1 cellular context compared by ENCODE assay signal in the genomic region with DNA sequence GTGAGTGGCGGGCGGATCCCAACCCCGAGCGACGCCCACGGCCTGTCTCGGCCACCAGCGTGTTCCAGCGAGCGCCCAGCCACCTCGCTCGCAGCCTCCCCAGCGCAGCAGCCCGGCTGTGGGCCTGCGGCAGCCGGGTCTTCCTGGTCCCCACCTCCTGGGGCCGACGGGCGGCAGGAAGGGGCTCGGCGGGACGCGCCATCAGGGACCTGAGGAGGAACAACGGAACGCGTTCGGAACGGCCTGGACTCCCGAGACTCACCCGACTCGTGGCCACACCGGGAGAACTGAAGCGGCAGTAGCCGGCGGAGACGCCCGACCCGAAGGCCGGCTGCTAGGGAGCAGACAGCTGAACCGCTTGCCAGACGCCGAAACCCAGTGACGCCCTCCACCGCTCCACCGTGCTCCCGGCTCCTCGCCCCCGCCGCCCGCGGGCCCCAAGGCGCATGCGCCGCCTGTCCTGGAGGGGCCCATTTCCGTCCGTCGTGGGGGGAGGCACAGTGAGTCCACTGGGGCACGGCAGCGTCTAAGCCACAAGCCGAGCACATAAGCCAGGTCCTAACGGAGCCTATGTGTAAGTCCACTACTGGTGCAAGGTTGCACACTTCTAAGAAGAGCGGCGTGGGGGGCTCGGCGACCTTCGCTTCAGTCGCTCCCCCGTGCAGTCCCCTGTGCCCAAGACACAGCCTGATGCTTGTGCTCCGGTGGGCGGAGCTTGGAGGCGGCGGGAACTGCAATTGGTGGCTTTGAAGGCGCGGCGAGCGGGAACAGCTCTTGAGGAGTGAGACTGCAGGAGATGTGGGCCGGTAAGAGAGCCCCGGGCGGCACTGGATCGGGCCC.
TF ChIP-seq lines count a peak whose summit lies in the region.

A gene with protein sequence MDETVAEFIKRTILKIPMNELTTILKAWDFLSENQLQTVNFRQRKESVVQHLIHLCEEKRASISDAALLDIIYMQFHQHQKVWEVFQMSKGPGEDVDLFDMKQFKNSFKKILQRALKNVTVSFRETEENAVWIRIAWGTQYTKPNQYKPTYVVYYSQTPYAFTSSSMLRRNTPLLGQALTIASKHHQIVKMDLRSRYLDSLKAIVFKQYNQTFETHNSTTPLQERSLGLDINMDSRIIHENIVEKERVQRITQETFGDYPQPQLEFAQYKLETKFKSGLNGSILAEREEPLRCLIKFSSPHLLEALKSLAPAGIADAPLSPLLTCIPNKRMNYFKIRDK (plus strand): TSS at position 743 of the 840 bp plus-strand sequence. CDS start 4,726 bp downstream, outside the sequence.
A gene (minus strand): TSS at position 414 of the 840 bp plus-strand sequence. CDS start 9,491 bp downstream, outside the sequence.

TF ChIP-seq in H1, 55 proteins besides CTCF, POLR2A, EP300 and RAD21:
- peak; percentile 48; the same call in 1 of the 2 replicates for TF ChIP-seq BRCA1 (IDR thresholded peaks at IDR 0.05; ENCODE audit: low read depth, low read length)
- TF ChIP-seq EGR1 (IDR thresholded peaks at IDR 0.05; ENCODE audit: borderline replicate concordance, low read depth, low read length): peak; percentile 91; the same call in 1 of the 2 replicates
- TF ChIP-seq SP2 (IDR thresholded peaks at IDR 0.05; ENCODE audit: low read length): no peak
- TF ChIP-seq CREB1 (IDR thresholded peaks at IDR 0.05): 0 out of 2 replicates have a peak, but pooled peaks have one; percentile 12
- TF ChIP-seq CHD1 (IDR thresholded peaks at IDR 0.05; ENCODE audit: low read depth, low read length): peak; percentile 97
- TF ChIP-seq TEAD4 (IDR thresholded peaks at IDR 0.05; ENCODE audit: low read depth, low read length): no peak
- TF ChIP-seq RNF2 (IDR thresholded peaks at IDR 0.05; ENCODE audit: borderline replicate concordance, low read depth, low read length, missing control alignments, poor library complexity, severe bottlenecking): no peak
- TF ChIP-seq BCL11A (IDR thresholded peaks at IDR 0.05; ENCODE audit: low read depth in 2 of 2, low read length in 2 of 2): no peak
- no peak for TF ChIP-seq SIRT6 (IDR thresholded peaks at IDR 0.05; ENCODE audit: low read length)
- TF ChIP-seq, protein P1, sequence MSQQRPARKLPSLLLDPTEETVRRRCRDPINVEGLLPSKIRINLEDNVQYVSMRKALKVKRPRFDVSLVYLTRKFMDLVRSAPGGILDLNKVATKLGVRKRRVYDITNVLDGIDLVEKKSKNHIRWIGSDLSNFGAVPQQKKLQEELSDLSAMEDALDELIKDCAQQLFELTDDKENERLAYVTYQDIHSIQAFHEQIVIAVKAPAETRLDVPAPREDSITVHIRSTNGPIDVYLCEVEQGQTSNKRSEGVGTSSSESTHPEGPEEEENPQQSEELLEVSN (IDR thresholded peaks at IDR 0.05): peak; percentile 89
- TF ChIP-seq SIX5 (IDR thresholded peaks at IDR 0.05; ENCODE audit: low read depth, low read length): peak; percentile 30; the same call in 1 of the 2 replicates
- TF ChIP-seq GABPA (IDR thresholded peaks at IDR 0.05; ENCODE audit: borderline replicate concordance, insufficient read depth, low read length): no peak
- TF ChIP-seq, protein P2, sequence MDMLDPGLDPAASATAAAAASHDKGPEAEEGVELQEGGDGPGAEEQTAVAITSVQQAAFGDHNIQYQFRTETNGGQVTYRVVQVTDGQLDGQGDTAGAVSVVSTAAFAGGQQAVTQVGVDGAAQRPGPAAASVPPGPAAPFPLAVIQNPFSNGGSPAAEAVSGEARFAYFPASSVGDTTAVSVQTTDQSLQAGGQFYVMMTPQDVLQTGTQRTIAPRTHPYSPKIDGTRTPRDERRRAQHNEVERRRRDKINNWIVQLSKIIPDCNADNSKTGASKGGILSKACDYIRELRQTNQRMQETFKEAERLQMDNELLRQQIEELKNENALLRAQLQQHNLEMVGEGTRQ (IDR thresholded peaks at IDR 0.05; ENCODE audit: low read length): no peak
- TF ChIP-seq EZH2 (IDR thresholded peaks at IDR 0.05; ENCODE audit: low read depth, low read length, severe bottlenecking): no peak
- TF ChIP-seq MAFK (IDR thresholded peaks at IDR 0.05; ENCODE audit: low read depth, low read length): no peak
- TF ChIP-seq, protein P3, sequence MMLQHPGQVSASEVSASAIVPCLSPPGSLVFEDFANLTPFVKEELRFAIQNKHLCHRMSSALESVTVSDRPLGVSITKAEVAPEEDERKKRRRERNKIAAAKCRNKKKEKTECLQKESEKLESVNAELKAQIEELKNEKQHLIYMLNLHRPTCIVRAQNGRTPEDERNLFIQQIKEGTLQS (IDR thresholded peaks at IDR 0.05; ENCODE audit: insufficient read depth, low read depth, low read length): no peak
- TF ChIP-seq SIN3A (conservative IDR thresholded peaks at IDR 0.05 in 1 of 2, IDR thresholded peaks at IDR 0.05 in 1 of 2; ENCODE audit: low read depth in 1 of 2, low read length in 2 of 2): peak; percentile 35 to 86
- no peak for TF ChIP-seq FOSL1 (IDR thresholded peaks at IDR 0.05; ENCODE audit: insufficient read depth, low read depth, low read length)
- peak; percentile 56 for TF ChIP-seq PHF8 (conservative IDR thresholded peaks at IDR 0.05; ENCODE audit: low read depth, low read length)
- peak; percentile 71 for TF ChIP-seq TBP (IDR thresholded peaks at IDR 0.05; ENCODE audit: low read depth, low read length)
- TF ChIP-seq JUND (IDR thresholded peaks at IDR 0.05; ENCODE audit: low read length): peak; percentile 96
- TF ChIP-seq CTBP2 (IDR thresholded peaks at IDR 0.05; ENCODE audit: borderline replicate concordance, insufficient read depth, insufficient read length, low read length): no peak
- TF ChIP-seq KDM4A (IDR thresholded peaks at IDR 0.05; ENCODE audit: low read depth, low read length, severe bottlenecking): peak; percentile 71
- no peak for TF ChIP-seq BACH1 (IDR thresholded peaks at IDR 0.05; ENCODE audit: low read length)
- TF ChIP-seq, protein P4, sequence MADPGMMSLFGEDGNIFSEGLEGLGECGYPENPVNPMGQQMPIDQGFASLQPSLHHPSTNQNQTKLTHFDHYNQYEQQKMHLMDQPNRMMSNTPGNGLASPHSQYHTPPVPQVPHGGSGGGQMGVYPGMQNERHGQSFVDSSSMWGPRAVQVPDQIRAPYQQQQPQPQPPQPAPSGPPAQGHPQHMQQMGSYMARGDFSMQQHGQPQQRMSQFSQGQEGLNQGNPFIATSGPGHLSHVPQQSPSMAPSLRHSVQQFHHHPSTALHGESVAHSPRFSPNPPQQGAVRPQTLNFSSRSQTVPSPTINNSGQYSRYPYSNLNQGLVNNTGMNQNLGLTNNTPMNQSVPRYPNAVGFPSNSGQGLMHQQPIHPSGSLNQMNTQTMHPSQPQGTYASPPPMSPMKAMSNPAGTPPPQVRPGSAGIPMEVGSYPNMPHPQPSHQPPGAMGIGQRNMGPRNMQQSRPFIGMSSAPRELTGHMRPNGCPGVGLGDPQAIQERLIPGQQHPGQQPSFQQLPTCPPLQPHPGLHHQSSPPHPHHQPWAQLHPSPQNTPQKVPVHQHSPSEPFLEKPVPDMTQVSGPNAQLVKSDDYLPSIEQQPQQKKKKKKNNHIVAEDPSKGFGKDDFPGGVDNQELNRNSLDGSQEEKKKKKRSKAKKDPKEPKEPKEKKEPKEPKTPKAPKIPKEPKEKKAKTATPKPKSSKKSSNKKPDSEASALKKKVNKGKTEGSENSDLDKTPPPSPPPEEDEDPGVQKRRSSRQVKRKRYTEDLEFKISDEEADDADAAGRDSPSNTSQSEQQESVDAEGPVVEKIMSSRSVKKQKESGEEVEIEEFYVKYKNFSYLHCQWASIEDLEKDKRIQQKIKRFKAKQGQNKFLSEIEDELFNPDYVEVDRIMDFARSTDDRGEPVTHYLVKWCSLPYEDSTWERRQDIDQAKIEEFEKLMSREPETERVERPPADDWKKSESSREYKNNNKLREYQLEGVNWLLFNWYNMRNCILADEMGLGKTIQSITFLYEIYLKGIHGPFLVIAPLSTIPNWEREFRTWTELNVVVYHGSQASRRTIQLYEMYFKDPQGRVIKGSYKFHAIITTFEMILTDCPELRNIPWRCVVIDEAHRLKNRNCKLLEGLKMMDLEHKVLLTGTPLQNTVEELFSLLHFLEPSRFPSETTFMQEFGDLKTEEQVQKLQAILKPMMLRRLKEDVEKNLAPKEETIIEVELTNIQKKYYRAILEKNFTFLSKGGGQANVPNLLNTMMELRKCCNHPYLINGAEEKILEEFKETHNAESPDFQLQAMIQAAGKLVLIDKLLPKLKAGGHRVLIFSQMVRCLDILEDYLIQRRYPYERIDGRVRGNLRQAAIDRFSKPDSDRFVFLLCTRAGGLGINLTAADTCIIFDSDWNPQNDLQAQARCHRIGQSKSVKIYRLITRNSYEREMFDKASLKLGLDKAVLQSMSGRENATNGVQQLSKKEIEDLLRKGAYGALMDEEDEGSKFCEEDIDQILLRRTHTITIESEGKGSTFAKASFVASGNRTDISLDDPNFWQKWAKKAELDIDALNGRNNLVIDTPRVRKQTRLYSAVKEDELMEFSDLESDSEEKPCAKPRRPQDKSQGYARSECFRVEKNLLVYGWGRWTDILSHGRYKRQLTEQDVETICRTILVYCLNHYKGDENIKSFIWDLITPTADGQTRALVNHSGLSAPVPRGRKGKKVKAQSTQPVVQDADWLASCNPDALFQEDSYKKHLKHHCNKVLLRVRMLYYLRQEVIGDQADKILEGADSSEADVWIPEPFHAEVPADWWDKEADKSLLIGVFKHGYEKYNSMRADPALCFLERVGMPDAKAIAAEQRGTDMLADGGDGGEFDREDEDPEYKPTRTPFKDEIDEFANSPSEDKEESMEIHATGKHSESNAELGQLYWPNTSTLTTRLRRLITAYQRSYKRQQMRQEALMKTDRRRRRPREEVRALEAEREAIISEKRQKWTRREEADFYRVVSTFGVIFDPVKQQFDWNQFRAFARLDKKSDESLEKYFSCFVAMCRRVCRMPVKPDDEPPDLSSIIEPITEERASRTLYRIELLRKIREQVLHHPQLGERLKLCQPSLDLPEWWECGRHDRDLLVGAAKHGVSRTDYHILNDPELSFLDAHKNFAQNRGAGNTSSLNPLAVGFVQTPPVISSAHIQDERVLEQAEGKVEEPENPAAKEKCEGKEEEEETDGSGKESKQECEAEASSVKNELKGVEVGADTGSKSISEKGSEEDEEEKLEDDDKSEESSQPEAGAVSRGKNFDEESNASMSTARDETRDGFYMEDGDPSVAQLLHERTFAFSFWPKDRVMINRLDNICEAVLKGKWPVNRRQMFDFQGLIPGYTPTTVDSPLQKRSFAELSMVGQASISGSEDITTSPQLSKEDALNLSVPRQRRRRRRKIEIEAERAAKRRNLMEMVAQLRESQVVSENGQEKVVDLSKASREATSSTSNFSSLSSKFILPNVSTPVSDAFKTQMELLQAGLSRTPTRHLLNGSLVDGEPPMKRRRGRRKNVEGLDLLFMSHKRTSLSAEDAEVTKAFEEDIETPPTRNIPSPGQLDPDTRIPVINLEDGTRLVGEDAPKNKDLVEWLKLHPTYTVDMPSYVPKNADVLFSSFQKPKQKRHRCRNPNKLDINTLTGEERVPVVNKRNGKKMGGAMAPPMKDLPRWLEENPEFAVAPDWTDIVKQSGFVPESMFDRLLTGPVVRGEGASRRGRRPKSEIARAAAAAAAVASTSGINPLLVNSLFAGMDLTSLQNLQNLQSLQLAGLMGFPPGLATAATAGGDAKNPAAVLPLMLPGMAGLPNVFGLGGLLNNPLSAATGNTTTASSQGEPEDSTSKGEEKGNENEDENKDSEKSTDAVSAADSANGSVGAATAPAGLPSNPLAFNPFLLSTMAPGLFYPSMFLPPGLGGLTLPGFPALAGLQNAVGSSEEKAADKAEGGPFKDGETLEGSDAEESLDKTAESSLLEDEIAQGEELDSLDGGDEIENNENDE (IDR thresholded peaks at IDR 0.05; ENCODE audit: insufficient replicate concordance, low read length): no peak
- peak; percentile 68; the same call in 1 of the 2 replicates for TF ChIP-seq SP1 (IDR thresholded peaks at IDR 0.05; ENCODE audit: low read depth, low read length)
- TF ChIP-seq, protein P5, sequence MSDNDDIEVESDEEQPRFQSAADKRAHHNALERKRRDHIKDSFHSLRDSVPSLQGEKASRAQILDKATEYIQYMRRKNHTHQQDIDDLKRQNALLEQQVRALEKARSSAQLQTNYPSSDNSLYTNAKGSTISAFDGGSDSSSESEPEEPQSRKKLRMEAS (IDR thresholded peaks at IDR 0.05): peak; percentile 28; the same call in 1 of the 2 replicates
- no peak for TF ChIP-seq CEBPB (IDR thresholded peaks at IDR 0.05; ENCODE audit: low read depth, low read length)
- no peak for TF ChIP-seq POU5F1 (IDR thresholded peaks at IDR 0.05; ENCODE audit: low read depth, low read length)
- TF ChIP-seq NRF1 (IDR thresholded peaks at IDR 0.05; ENCODE audit: low read depth, low read length): peak; percentile 78
- no peak; the same call in none of the 2 replicates for TF ChIP-seq POLR2AphosphoS5 (IDR thresholded peaks at IDR 0.05; ENCODE audit: low read depth, low read length)
- no peak for TF ChIP-seq JUN (IDR thresholded peaks at IDR 0.05; ENCODE audit: low read depth, low read length)
- peak; percentile 71 for TF ChIP-seq TAF7 (optimal IDR thresholded peaks at IDR 0.05; ENCODE audit: borderline replicate concordance, low read depth, low read length)
- TF ChIP-seq ZNF274 (IDR thresholded peaks at IDR 0.05; ENCODE audit: borderline replicate concordance, extremely low read depth, low read length): no peak
- TF ChIP-seq TAF1 (IDR thresholded peaks at IDR 0.05; ENCODE audit: low read depth, low read length): peak; percentile 89
TF ChIP-seq in H1: peak in this region for 16.
